Comparison of ENCODE assay signal across 17 cellular contexts in the genomic region with DNA sequence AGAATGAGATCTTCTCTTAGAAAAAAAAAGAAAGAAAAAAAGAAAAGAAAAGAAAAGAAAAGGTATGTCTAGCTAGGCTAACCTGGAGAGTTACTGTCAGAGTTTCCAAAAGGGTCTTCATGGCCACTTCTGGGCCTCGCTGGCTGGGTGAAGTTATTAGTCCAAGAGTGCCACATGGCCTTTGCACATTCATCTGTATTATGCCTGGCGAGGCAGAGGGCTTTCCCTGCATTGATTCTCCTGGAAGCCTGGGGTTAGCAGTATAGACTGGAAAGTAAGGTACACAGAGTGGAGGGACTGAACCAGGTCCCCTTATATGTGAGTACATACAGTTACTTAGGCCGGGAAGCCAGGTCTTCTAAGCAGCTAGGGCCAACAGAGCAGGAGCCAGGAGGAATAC. TPM values are rescaled to one million over a fixed set of nuclear protein-coding genes. Genes with fewer than 3 reads are reported as not detected.
"Had no signal": no experiment of that assay in that cellular context is flagged by ENCODE, and none has a peak within 500 bp of the region (broad histone marks: within the 10 kb centered on the region; RNA-seq: fewer than 3 reads in every experiment).

No MANE protein-coding gene starts in this region.

- H3K27me3 Mint-ChIP-seq: activated CD4-positive, alpha-beta T cell treated with anti-CD3 and anti-CD28 coated beads, Interleukin-2, amount 10 ng/mL, durations not matched to agents 7 days and 5 days; activated naive CD8-positive, alpha-beta T cell; progenitor cell of endocrine pancreas had no signal

- H3K36me3 ChIP-seq: lower lobe of right lung, right atrium auricular region, tibial nerve had no signal

- H3K9me3 Mint-ChIP-seq: activated CD4-positive, alpha-beta T cell treated with anti-CD3 and anti-CD28 coated beads, Interleukin-2, amount 10 ng/mL, durations not matched to agents 7 days and 5 days; activated T-helper 1 cell treated with anti-CD3 and anti-CD28 coated beads, Interleukin-12 subunit alpha, Interleukin-12 subunit beta, Interleukin-2, Interleukin-4 antibody, amounts not matched to agents 30 ng/mL and 10 ng/mL and 1 ng/mL, durations not matched to agents 14 hours and 24 hours and 36 hours; mesothelial cell of epicardium had no signal

- H3K4me3 Mint-ChIP-seq: activated CD4-positive, alpha-beta T cell treated with anti-CD3 and anti-CD28 coated beads, Interleukin-2, amount 10 ng/mL, durations not matched to agents 7 days and 5 days; activated naive CD8-positive, alpha-beta T cell; activated T-helper 1 cell treated with anti-CD3 and anti-CD28 coated beads, Interleukin-12 subunit alpha, Interleukin-12 subunit beta, Interleukin-2, Interleukin-4 antibody, amounts not matched to agents 30 ng/mL and 10 ng/mL and 1 ng/mL, durations not matched to agents 14 hours and 24 hours and 36 hours; mesothelial cell of epicardium; nephron had no signal

- H3K27ac ChIP-seq: epithelial cell of prostate, foreskin keratinocyte, lower lobe of right lung had no signal

- DNase-seq: activated CD4-positive, alpha-beta T cell treated with anti-CD3 and anti-CD28 coated beads, Interleukin-2, amount 10 ng/mL, durations not matched to agents 7 days and 5 days; activated CD8-positive, alpha-beta memory T cell treated with anti-CD3 and anti-CD28 coated beads for 24 hours; foreskin keratinocyte; glutamatergic neuron; lower lobe of right lung; stimulated activated CD4-positive, alpha-beta T cell treated with anti-CD3 and anti-CD28 coated beads, Interleukin-2, amount 100 ng/mL, for 24 hours; stimulated activated naive CD8-positive, alpha-beta T cell treated with anti-CD3 and anti-CD28 coated beads, Interleukin-15, Interleukin-2, amounts not matched to agents 100 U/mL and 50 U/mL, for 24 hours; substantia nigra had no signal

- H3K4me1 ChIP-seq: foreskin keratinocyte had no signal

- H3K36me3 Mint-ChIP-seq: activated naive CD8-positive, alpha-beta T cell; mesothelial cell of epicardium had no signal

- H3K27ac Mint-ChIP-seq: activated CD4-positive, alpha-beta T cell treated with anti-CD3 and anti-CD28 coated beads, Interleukin-2, amount 10 ng/mL, durations not matched to agents 7 days and 5 days; activated naive CD8-positive, alpha-beta T cell; activated T-helper 1 cell treated with anti-CD3 and anti-CD28 coated beads, Interleukin-12 subunit alpha, Interleukin-12 subunit beta, Interleukin-2, Interleukin-4 antibody, amounts not matched to agents 30 ng/mL and 10 ng/mL and 1 ng/mL, durations not matched to agents 14 hours and 24 hours and 36 hours; mesothelial cell of epicardium; progenitor cell of endocrine pancreas had no signal

- H3K9me3 ChIP-seq: lower lobe of right lung, right atrium auricular region, tibial nerve had no signal

- ATAC-seq: activated CD4-positive, CD25-positive, alpha-beta regulatory T cell treated with anti-CD3 and anti-CD28 coated beads, Interleukin-2, amount 50 U/mL, for 24 hours; foreskin keratinocyte; stimulated activated naive CD8-positive, alpha-beta T cell treated with anti-CD3 and anti-CD28 coated beads, Interleukin-15, Interleukin-2, amounts not matched to agents 100 U/mL and 50 U/mL, for 24 hours had no signal

- H3K4me3 ChIP-seq: lower lobe of right lung, right atrium auricular region, tibial nerve had no signal

- H3K27me3 ChIP-seq: foreskin keratinocyte, right atrium auricular region, tibial nerve had no signal

RNA-seq across cellular contexts. Expression of a gene that starts 54.8 kb away (rescaled TPM):
- total RNA-seq: activated CD4-positive, alpha-beta T cell treated with anti-CD3 and anti-CD28 coated beads, Interleukin-2, amount 10 ng/mL, durations not matched to agents 7 days and 5 days; activated T-helper 1 cell treated with anti-CD3 and anti-CD28 coated beads, Interleukin-12 subunit alpha, Interleukin-12 subunit beta, Interleukin-2, Interleukin-4 antibody, amounts not matched to agents 30 ng/mL and 10 ng/mL and 1 ng/mL, durations not matched to agents 14 hours and 24 hours and 36 hours had no signal
